ENCODE assay signal across 10 cellular contexts in the genomic region with DNA sequence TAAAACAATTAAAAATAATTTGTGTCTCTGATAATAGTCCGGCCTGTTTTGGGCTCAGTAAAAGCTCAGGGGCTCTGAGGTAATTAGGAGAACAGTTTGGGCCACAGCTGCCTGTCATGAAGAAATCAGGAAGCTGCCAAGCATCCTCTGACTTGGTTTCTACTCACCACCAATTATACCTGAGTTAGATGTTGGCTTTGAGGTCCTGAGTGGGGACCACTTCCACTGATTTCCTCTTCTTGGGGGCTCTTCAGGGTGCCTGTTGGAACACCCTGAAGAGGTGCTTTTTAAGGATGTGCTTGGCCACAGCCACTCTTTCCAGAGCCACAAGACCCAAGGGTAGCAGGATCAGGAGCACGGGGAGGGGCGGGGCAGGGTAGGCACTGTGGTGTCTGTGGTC. TPM values are rescaled to one million over a fixed set of nuclear protein-coding genes. Genes with fewer than 3 reads are reported as not detected.
"Had no signal": no experiment of that assay in that cellular context is flagged by ENCODE, and none has a peak within 500 bp of the region (broad histone marks: within the 10 kb centered on the region; RNA-seq: fewer than 3 reads in every experiment).

No MANE protein-coding gene starts in this region.

- H3K4me2 ChIP-seq: GM23338 had no signal

- DNase-seq: H9, HCEC 1CT, HFFc6, KBM-7 had no signal

- ATAC-seq: GM23338, HepG2 had no signal

- H2AFZ ChIP-seq: GM23338 had no signal

- H3K4me3 ChIP-seq: GM23338 had no signal

- H3K27ac ChIP-seq: HL-60 had no signal

RNA-seq across cellular contexts. Expression of a gene that starts 10.9 kb away (rescaled TPM):
- total RNA-seq: HepG2, HT1080 had no signal
- polyA plus RNA-seq: HepG2, IgD-negative memory B cell had no signal

RNA-seq across cellular contexts. Expression of a gene that starts 48.9 kb away (rescaled TPM):
- total RNA-seq: GM23338, H1, H9, HepG2, HT1080 had no signal
- polyA plus RNA-seq: GM23338, HepG2, IgD-negative memory B cell had no signal
